Comparison of ENCODE assay signal across 19 cellular contexts in the genomic region with DNA sequence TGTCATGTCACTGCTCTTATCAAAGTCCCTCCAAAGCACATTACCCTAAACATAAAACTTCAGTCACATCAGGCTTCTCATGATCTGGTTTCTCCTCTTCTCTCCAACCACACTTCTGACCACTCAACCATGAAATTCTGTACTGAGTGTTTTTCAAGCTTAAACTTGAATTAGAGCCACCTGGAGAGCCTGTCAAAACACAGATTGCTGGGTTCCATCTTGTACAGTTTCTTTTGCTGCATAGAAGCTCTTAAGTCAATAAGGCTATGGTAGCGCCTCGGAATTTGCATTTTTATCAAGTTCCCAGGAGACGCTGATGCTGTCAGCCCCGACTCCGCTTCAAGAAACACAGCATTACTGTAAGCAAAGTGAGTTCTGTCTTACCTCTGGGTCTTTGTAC. TPM values are rescaled to one million over a fixed set of nuclear protein-coding genes. Genes with fewer than 3 reads are reported as not detected.
DNase-seq lines count a peak whose midpoint lies in the region; ATAC-seq, FAIRE-seq and TF ChIP-seq lines count a peak whose summit lies in the region.
"Had no signal": no experiment of that assay in that cellular context is flagged by ENCODE, and none has a peak within 500 bp of the region (broad histone marks: within the 10 kb centered on the region; RNA-seq: fewer than 3 reads in every experiment).

No MANE protein-coding gene starts in this region.

- no peaks in the 10 kb centered on the region for H3K9me3 ChIP-seq in colonic mucosa

- no peak overlapping the region for H3K27ac ChIP-seq in colonic mucosa

- H3K4me3 ChIP-seq in colonic mucosa, result no peak overlapping the region
- H3K4me3 ChIP-seq: GM23338 had no signal

- no peak for ATAC-seq in GM21786 (IDR thresholded peaks at IDR 0.05; ENCODE audit: unreplicated experiment)
- ATAC-seq: GM23338, SK-N-SH treated with all-trans-retinoic acid at 6 μM for 48 hours, T-helper 17 cell had no signal

- FAIRE-seq in RCC 7860 (lab: Jason Lieb, UNC), result no peak
- FAIRE-seq: G401.6, HTR-8/SVneo had no signal

- no peaks in the 10 kb centered on the region for H3K27me3 ChIP-seq in colonic mucosa

- TF ChIP-seq CTCF in colonic mucosa (IDR thresholded peaks at IDR 0.05), result no peak

- intact Hi-C loops in colonic mucosa (cut with DNase I), result no loop called here

- DNase-seq in NCI-H345 (lab: John Stamatoyannopoulos, UW) (peak; percentile 13), NCI-H345 treated with DMSO at 0.1 percent for 48 hours (lab: John Stamatoyannopoulos, UW; ENCODE audit: unreplicated experiment) (no peak), NCI-H2107 treated with DMSO at 0.1 percent for 48 hours (lab: John Stamatoyannopoulos, UW; ENCODE audit: unreplicated experiment) (peak; percentile 90), NCI-H510A treated with DMSO at 0.1 percent for 48 hours (lab: John Stamatoyannopoulos, UW) (peak; percentile 88), colonic mucosa (no peak), RCC 7860 (ENCODE audit: low spot score) (no peak)
- DNase-seq: CD4-positive, CD25-positive, alpha-beta regulatory T cell; KBM-7; MM.1S; NCI-H1436; NCI-H1930; NCI-H774; T-helper 17 cell had no signal

- no peaks in the 10 kb centered on the region for H3K36me3 ChIP-seq in colonic mucosa

- H3K4me1 ChIP-seq in colonic mucosa, result no peaks in the 10 kb centered on the region

- no peak overlapping the region for H3K9ac ChIP-seq in colonic mucosa (ENCODE audit: low read depth in 2 of 2, low read length in 2 of 2)

RNA-seq across cellular contexts. Expression of a gene that starts 16.4 kb away (rescaled TPM):
- under 1 TPM in 1 of 2 donors, not detected in 1; 0.27 TPM for total RNA-seq in colonic mucosa
- total RNA-seq: A172; CD4-positive, CD25-positive, alpha-beta regulatory T cell; T-helper 17 cell had no signal

Comparison
In these comparisons a context has a peak if more than half of its experiments do, and no peak if none do; other contexts are left out.
1. DNase-seq: peak in NCI-H345 (single experiment), NCI-H2107 treated with DMSO at 0.1 percent for 48 hours (single experiment) and NCI-H510A treated with DMSO at 0.1 percent for 48 hours (single experiment); none in NCI-H345 treated with DMSO at 0.1 percent for 48 hours (single experiment), colonic mucosa (single experiment) and RCC 7860 (single experiment).